In genomic region chr10:126425473-126426065, GRCh38 we compare ENCODE assay signal across 19 cellular contexts. TPM values are rescaled to one million over a fixed set of nuclear protein-coding genes. Genes with fewer than 3 reads are reported as not detected.
"Had no signal": no experiment of that assay in that cellular context is flagged by ENCODE, and none has a peak within 500 bp of the region (broad histone marks: within the 10 kb centered on the region; RNA-seq: fewer than 3 reads in every experiment).

No MANE protein-coding gene starts in this region.

- H3K4me1 Mint-ChIP-seq: activated naive CD8-positive, alpha-beta T cell treated with anti-CD3 and anti-CD28 coated beads, Interleukin-2, amount 10 ng/mL, durations not matched to agents 7 days and 5 days; naive B cell had no signal

- H3K4me3 ChIP-seq: breast epithelium, gastrocnemius medialis, lung, tibial nerve had no signal

- H3K36me3 Mint-ChIP-seq: activated naive CD8-positive, alpha-beta T cell treated with anti-CD3 and anti-CD28 coated beads, Interleukin-2, amount 10 ng/mL, durations not matched to agents 7 days and 5 days; T-cell had no signal

- H3K27me3 Mint-ChIP-seq: activated naive CD8-positive, alpha-beta T cell treated with anti-CD3 and anti-CD28 coated beads, Interleukin-2, amount 10 ng/mL, durations not matched to agents 7 days and 5 days had no signal

- H3K36me3 ChIP-seq: breast epithelium, gastrocnemius medialis, neutrophil, tibial nerve had no signal

- H3K9me3 ChIP-seq: gastrocnemius medialis, neutrophil had no signal

- ATAC-seq: gastrocnemius medialis, T-cell had no signal

- H3K27ac Mint-ChIP-seq: activated naive CD8-positive, alpha-beta T cell treated with anti-CD3 and anti-CD28 coated beads, Interleukin-2, amount 10 ng/mL, durations not matched to agents 7 days and 5 days; activated T-helper 1 cell treated with anti-CD3 and anti-CD28 coated beads, Interleukin-12 subunit alpha, Interleukin-12 subunit beta, Interleukin-2, Interleukin-4 antibody, amounts not matched to agents 30 ng/mL and 10 ng/mL and 1 ng/mL, durations not matched to agents 14 hours and 24 hours and 36 hours; dendritic cell treated with granulocyte-macrophage colony-stimulating factor and Interleukin-4, amounts not matched to agents 40 ng/mL and 50 ng/mL, for 4 days; naive B cell; T-cell had no signal

- DNase-seq: activated naive CD4-positive, alpha-beta T cell; activated naive CD8-positive, alpha-beta T cell treated with anti-CD3 and anti-CD28 coated beads, Interleukin-2, amount 10 ng/mL, durations not matched to agents 7 days and 5 days; cerebellar nuclear complex; gastrocnemius medialis; naive B cell; retina; stimulated activated CD4-positive, alpha-beta T cell treated with anti-CD3 and anti-CD28 coated beads, Interleukin-2, amount 100 ng/mL, for 48 hours; stimulated activated naive CD4-positive, alpha-beta T cell; substantia nigra; T-cell; T-helper 9 cell had no signal

- H3K4me1 ChIP-seq: breast epithelium, gastrocnemius medialis, parathyroid adenoma, tibial nerve had no signal

- H3K27ac ChIP-seq: breast epithelium, epithelial cell of prostate, gastrocnemius medialis, neutrophil, parathyroid adenoma, tibial nerve had no signal

- H3K4me3 Mint-ChIP-seq: activated naive CD8-positive, alpha-beta T cell treated with anti-CD3 and anti-CD28 coated beads, Interleukin-2, amount 10 ng/mL, durations not matched to agents 7 days and 5 days; activated T-helper 1 cell treated with anti-CD3 and anti-CD28 coated beads, Interleukin-12 subunit alpha, Interleukin-12 subunit beta, Interleukin-2, Interleukin-4 antibody, amounts not matched to agents 30 ng/mL and 10 ng/mL and 1 ng/mL, durations not matched to agents 14 hours and 24 hours and 36 hours; dendritic cell treated with granulocyte-macrophage colony-stimulating factor and Interleukin-4, amounts not matched to agents 40 ng/mL and 50 ng/mL, for 4 days; T-cell had no signal

- H3K27me3 ChIP-seq: breast epithelium, gastrocnemius medialis, tibial nerve had no signal

RNA-seq across cellular contexts. Expression of gene ADAM12, which starts 37.3 kb away (rescaled TPM):
- total RNA-seq: activated T-helper 1 cell treated with anti-CD3 and anti-CD28 coated beads, Interleukin-12 subunit alpha, Interleukin-12 subunit beta, Interleukin-2, Interleukin-4 antibody, amounts not matched to agents 30 ng/mL and 10 ng/mL and 1 ng/mL, durations not matched to agents 14 hours and 24 hours and 36 hours had no signal
